18 cellular contexts compared by ENCODE assay signal in the genomic region with DNA sequence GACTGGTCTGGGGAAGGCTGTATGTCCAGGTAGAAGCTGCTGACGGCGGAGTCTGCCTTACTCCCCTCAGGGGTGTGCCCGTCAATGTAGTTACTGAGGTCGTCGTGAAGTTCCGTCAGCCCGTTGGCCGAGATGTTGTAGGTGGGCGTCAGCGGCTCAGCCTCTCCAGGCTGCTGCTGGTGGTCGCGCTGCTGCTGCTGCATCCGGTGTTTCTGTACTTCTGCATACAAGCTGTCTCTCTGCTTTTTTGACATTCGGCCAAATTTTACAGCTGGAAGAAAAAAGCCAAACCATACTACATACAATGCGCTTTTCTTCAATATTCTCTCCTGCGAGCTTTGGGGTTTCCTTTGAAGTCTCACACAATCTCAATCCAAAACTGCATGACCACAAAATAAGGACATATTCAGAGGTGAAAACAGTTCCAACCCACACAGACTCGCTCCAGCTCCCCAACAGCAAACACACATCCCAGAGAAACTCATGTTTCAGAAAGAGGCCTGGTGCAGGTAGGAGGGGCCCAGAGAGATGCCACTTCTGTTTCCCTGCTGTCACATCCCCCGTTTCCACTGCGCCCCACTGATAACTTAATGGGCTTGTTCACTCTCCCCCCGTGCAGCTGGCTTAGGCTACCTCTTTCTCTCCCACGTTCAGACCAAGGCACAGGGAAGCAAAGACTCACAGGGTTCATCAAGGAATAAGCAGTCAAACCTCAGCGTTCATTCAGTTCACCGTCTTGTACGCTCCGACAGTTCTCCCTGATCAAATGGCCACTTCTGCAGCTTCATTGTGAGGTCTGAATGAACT. TPM values are rescaled to one million over a fixed set of nuclear protein-coding genes. Genes with fewer than 3 reads are reported as not detected.
DNase-seq lines count a peak whose midpoint lies in the region; ATAC-seq, FAIRE-seq and TF ChIP-seq lines count a peak whose summit lies in the region.
"Had no signal": no experiment of that assay in that cellular context is flagged by ENCODE, and none has a peak within 500 bp of the region (broad histone marks: within the 10 kb centered on the region; RNA-seq: fewer than 3 reads in every experiment).

No MANE protein-coding gene starts in this region.

- TF ChIP-seq POLR2A in HepG2 (IDR thresholded peaks at IDR 0.05; ENCODE audit: insufficient read depth in 1 of 2, low read depth in 2 of 2, low read length in 2 of 2): no peak
- TF ChIP-seq POLR2A in right lobe of liver (IDR thresholded peaks at IDR 0.05): no peak

- H2AFZ ChIP-seq in HepG2 (ENCODE audit: low read length): no peak overlapping the region

- no peaks in the 10 kb centered on the region for H3K27me3 Mint-ChIP-seq in T-cell
- H3K27me3 Mint-ChIP-seq in endothelial cell (ENCODE audit: unreplicated experiment): peaks cover 4% of the 10 kb centered on the region

- TF ChIP-seq CTCF in HepG2 (CRISPR knock-in tag; IDR thresholded peaks at IDR 0.05) (no peak), right lobe of liver (IDR thresholded peaks at IDR 0.05) (no peak), endothelial cell (IDR thresholded peaks at IDR 0.05; ENCODE audit: unreplicated experiment) (no peak)

- H4K20me1 ChIP-seq in HepG2 (ENCODE audit: insufficient read depth, low read length): peaks cover 6% of the 10 kb centered on the region; the same call in 1 of the 2 replicates

- H3K27ac Mint-ChIP-seq in T-cell: peak overlapping the region; percentile 79 to 87
- H3K27ac Mint-ChIP-seq in endothelial cell (ENCODE audit: unreplicated experiment): no peak overlapping the region

- H3K4me1 ChIP-seq in HepG2 (ENCODE audit: insufficient read depth, low read length) (no peaks in the 10 kb centered on the region), right lobe of liver (peaks cover 0 to 5% (median 0%) of the 10 kb centered on the region in 4 donors), thymus (ENCODE audit: control insufficient read depth, insufficient read depth, low read length) (peaks cover 7% of the 10 kb centered on the region)

- no peak overlapping the region for H3K9ac ChIP-seq in HepG2 (ENCODE audit: insufficient read depth, low read depth, low read length)

- BruUV-seq in HepG2 (replicated peaks; lab: Mats Ljungman, UMichigan): no TSS peak

- H3K4me2 ChIP-seq in HepG2 (ENCODE audit: low read depth, low read length): no peak overlapping the region

- H3K9me3 Mint-ChIP-seq in T-cell: no peaks in the 10 kb centered on the region
- no peaks in the 10 kb centered on the region for H3K9me3 Mint-ChIP-seq in endothelial cell (ENCODE audit: unreplicated experiment)

- CTCF ChIA-PET in HepG2 (lab: Yijun Ruan, JAX; ENCODE audit: low intra/inter-chr PET ratio, low total read pairs) (no interaction called here), T-cell (lab: Charles Lee) (interaction anchor here (0.6 to 3.7 kb wide), 4 partner anchors 9 to 405 kb away, joined by 4 to 19 read pairs (median 5); no protein-coding TSS in a partner anchor)

- POLR2A ChIA-PET in HepG2 (lab: Yijun Ruan, JAX) (no interaction called here), T-cell (lab: Charles Lee) (interaction anchor here in 1 of 2 donors (0.8 kb wide), 1 partner anchor 9 kb away, joined by 3 read pairs; no protein-coding TSS in a partner anchor)

- H3K9me3 ChIP-seq in HepG2 (ENCODE audit: low read length) (no peaks in the 10 kb centered on the region), right lobe of liver (no peaks in the 10 kb centered on the region), thymus (ENCODE audit: control insufficient read depth) (no peaks in the 10 kb centered on the region)
- H3K9me3 ChIP-seq: left ventricle myocardium inferior, mucosa of descending colon, thoracic aorta had no signal

- no peak overlapping the region for H3K27ac ChIP-seq in HepG2 (ENCODE audit: extremely low read length, insufficient read depth, low read length)
- no peak overlapping the region for H3K27ac ChIP-seq in right lobe of liver
- peak overlapping the region; percentile 36 for H3K27ac ChIP-seq in thymus (ENCODE audit: low read depth)
- H3K27ac ChIP-seq: left ventricle myocardium inferior, thoracic aorta had no signal

- H3K79me2 ChIP-seq in HepG2 (ENCODE audit: insufficient read depth, low read length): no peaks in the 10 kb centered on the region

- H3K27me3 ChIP-seq in HepG2 (ENCODE audit: control insufficient read depth in 1 of 2, insufficient read depth in 2 of 2, low read length in 2 of 2) (no peaks in the 10 kb centered on the region), right lobe of liver (no peaks in the 10 kb centered on the region), thymus (ENCODE audit: control insufficient read depth, insufficient read depth) (no peaks in the 10 kb centered on the region)

- ATAC-seq in HepG2 (no peak), right lobe of liver (no peak), T-cell (replicated peaks in 1 of 4) (peak; percentile 13 to 58 (median 38))
- ATAC-seq: activated CD4-positive, CD25-positive, alpha-beta regulatory T cell treated with anti-CD3 and anti-CD28 coated beads, Interleukin-2, amount 50 U/mL, for 24 hours; mucosa of descending colon had no signal

- in situ Hi-C loops in HepG2 (cut with HindIII; ENCODE audit: extremely low pct_ligation_motif_present, low pct_unique_long_range_greater_than_20kb): no loop called here

- no peak for FAIRE-seq in HepG2 (lab: Jason Lieb, UNC)
- FAIRE-seq: D721Med had no signal

- H3K4me3 ChIP-seq in HepG2 (replicated peaks in 1 of 3; ENCODE audit: insufficient read depth in 1 of 3, low read depth in 2 of 3, low read length in 3 of 3) (no peak overlapping the region), right lobe of liver (no peak overlapping the region), thymus (ENCODE audit: low read length) (no peak overlapping the region)
- H3K4me3 ChIP-seq: left ventricle myocardium inferior, mucosa of descending colon, thoracic aorta had no signal

- intact Hi-C loops in HepG2 (cut with micrococcal nuclease; ENCODE audit: unreplicated experiment): no loop called here
- intact Hi-C loops in right lobe of liver (cut with DNase I): no loop called here

- H3K4me3 Mint-ChIP-seq in T-cell (peak overlapping the region in 1 of 3 donors; percentile 34), endothelial cell (ENCODE audit: unreplicated experiment) (peak overlapping the region; percentile 12)

- peaks cover 52% of the 10 kb centered on the region for H3K36me3 Mint-ChIP-seq in T-cell
- peaks cover 15% of the 10 kb centered on the region for H3K36me3 Mint-ChIP-seq in endothelial cell (ENCODE audit: low read depth, unreplicated experiment)

- no peak for TF ChIP-seq RAD21 in HepG2 (CRISPR knock-in tag; IDR thresholded peaks at IDR 0.05)

- TF ChIP-seq EP300 in HepG2 (IDR thresholded peaks at IDR 0.05; ENCODE audit: low read depth in 2 of 2, low read length in 2 of 2): no peak
- no peak for TF ChIP-seq EP300 in HepG2 (CRISPR knock-in tag; IDR thresholded peaks at IDR 0.05; ENCODE audit: borderline replicate concordance)

- no peak for DNase-seq in HepG2 (ENCODE audit: low spot score)
- DNase-seq in right lobe of liver: no peak
- DNase-seq in T-cell: peak in 13 of 34 experiments; percentile 5 to 48 (median 17)
- DNase-seq in endothelial cell (ENCODE audit: low spot score): no peak
- no peak for DNase-seq in GF-D8 (lab: John Stamatoyannopoulos, UW)
- DNase-seq in glomerular visceral epithelial cell (ENCODE audit: extremely low spot score): no peak
- DNase-seq: activated effector memory CD4-positive, alpha-beta T cell treated with anti-CD3 and anti-CD28 coated beads, Interleukin-2, amount 50 U/mL, for 16 hours; dermis blood vessel endothelial cell; erythroblast; left ventricle myocardium inferior; mucosa of descending colon; NCI-H1930; NCI-H510A; stimulated activated CD4-positive, alpha-beta T cell treated with anti-CD3 and anti-CD28 coated beads, Interleukin-4, amount 100 ng/mL, for 24 hours had no signal

- WGBS in HepG2 (ENCODE audit: low lambda C conversion rate): 98% methylated on average over 25 of the region's 25 CpGs
- WGBS in right lobe of liver (ENCODE audit: insufficient coverage, low coverage, low lambda C conversion rate, missing lambda C conversion rate): 81% methylated on average over 12 of the region's 25 CpGs
- WGBS in thymus: 64% methylated on average over 25 of the region's 25 CpGs

- H3K36me3 ChIP-seq in HepG2 (replicated peaks in 1 of 2; ENCODE audit: control insufficient read depth in 1 of 2, insufficient read depth in 2 of 2, low read length in 2 of 2) (peaks cover 17 to 66% of the 10 kb centered on the region in 2 experiments), right lobe of liver (peaks cover 0 to 41% (median 19%) of the 10 kb centered on the region in 4 donors), thymus (ENCODE audit: control insufficient read depth, insufficient read depth) (no peaks in the 10 kb centered on the region)

- H3K4me1 Mint-ChIP-seq in T-cell (peaks cover 57 to 71% (median 71%) of the 10 kb centered on the region in 3 donors), endothelial cell (ENCODE audit: unreplicated experiment) (peaks cover 3% of the 10 kb centered on the region)

RNA-seq across cellular contexts. Expression of a gene that starts 32.6 kb away (rescaled TPM):
- total RNA-seq in HepG2 (2016; rRNA removed; fragmentation: Illumina TruSeq; extraction: Trizol) (26.4 and 40.9 TPM in 2 replicates), right lobe of liver (10 to 100 TPM; 13.1 to 31.7 (median 17.6) TPM), T-cell (10 to 100 TPM; 47.4 to 68.7 (median 52.4) TPM), endothelial cell (ENCODE audit: unreplicated experiment) (42.2 TPM)
- total RNA-seq in HepG2 (2016; cell fraction: cytosol; rRNA removed; fragmentation: Illumina TruSeq; extraction: Trizol; ENCODE audit: low read depth): 6.4 and 8.6 TPM in 2 replicates
- 23.8 and 38.6 TPM in 2 replicates for total RNA-seq in HepG2 (2016; cell fraction: insoluble cytoplasmic fraction; rRNA removed; fragmentation: Illumina TruSeq; extraction: Trizol)
- 19.6 and 21.3 TPM in 2 replicates for total RNA-seq in HepG2 (2016; cell fraction: membrane; rRNA removed; fragmentation: Illumina TruSeq; extraction: Trizol)
- total RNA-seq in HepG2 (2016; cell fraction: nucleus; rRNA removed; fragmentation: Illumina TruSeq; extraction: Trizol): 41.9 and 47.8 TPM in 2 replicates
- polyA plus RNA-seq in HepG2 (2011; rRNA removed) (20.5 and 24.8 TPM in 2 replicates), thymus (30.1 TPM)
- polyA plus RNA-seq in HepG2 (2011; cell fraction: cytosol; rRNA removed): 11.0 and 15.0 TPM in 2 replicates
- 20.0 and 21.2 TPM in 2 replicates for polyA plus RNA-seq in HepG2 (2011; cell fraction: nucleus; rRNA removed)
- polyA plus RNA-seq in HepG2 (2012): 20.7 and 23.9 TPM in 2 replicates
- polyA plus RNA-seq in HepG2 (2016; cell fraction: cytosol; fragmentation: Illumina TruSeq; extraction: Trizol; ENCODE audit: low read depth): 9.1 and 9.3 TPM in 2 replicates
- polyA plus RNA-seq in HepG2 (2016; cell fraction: insoluble cytoplasmic fraction; fragmentation: Illumina TruSeq; extraction: Trizol; ENCODE audit: low read depth): 35.5 and 42.1 TPM in 2 replicates
- polyA plus RNA-seq in HepG2 (2016; cell fraction: membrane; fragmentation: Illumina TruSeq; extraction: Trizol; ENCODE audit: low read depth): 13.2 and 14.7 TPM in 2 replicates
- 34.0 and 49.3 TPM in 2 replicates for polyA plus RNA-seq in HepG2 (2016; cell fraction: nucleus; fragmentation: Illumina TruSeq; extraction: Trizol; ENCODE audit: insufficient read depth, low read depth)
- 28.7 and 67.9 TPM in 2 replicates for polyA minus RNA-seq in HepG2 (2011; rRNA and poly(A)+ RNA removed; ENCODE audit: low replicate concordance)
- 12.0 and 16.0 TPM in 2 replicates for polyA minus RNA-seq in HepG2 (2011; cell fraction: cytosol; rRNA and poly(A)+ RNA removed)
- polyA minus RNA-seq in HepG2 (2011; cell fraction: nucleus; rRNA and poly(A)+ RNA removed): 113 and 126 TPM in 2 replicates

Comparison
In these comparisons a context has a peak if more than half of its experiments do, and no peak if none do; other contexts are left out.
1. ATAC-seq: peak in T-cell (4 of 4); none in HepG2 (single experiment) and right lobe of liver (0 of 4).